In genomic region chr2:26712486-26713465, GRCh38 we compare ENCODE assay signal across 10 cellular contexts. TPM values are rescaled to one million over a fixed set of nuclear protein-coding genes. Genes with fewer than 3 reads are reported as not detected.
DNase-seq lines count a peak whose midpoint lies in the region; ATAC-seq and TF ChIP-seq lines count a peak whose summit lies in the region.
"Had no signal": no experiment of that assay in that cellular context is flagged by ENCODE, and none has a peak within 500 bp of the region (broad histone marks: within the 10 kb centered on the region; RNA-seq: fewer than 3 reads in every experiment).

No MANE protein-coding gene starts in this region.

- ATAC-seq in Panc1 (no peak; the same call in 1 of the 2 replicates), GM18870 (IDR thresholded peaks at IDR 0.05; ENCODE audit: unreplicated experiment) (no peak)

- WGBS in mesendoderm (ENCODE audit: extremely low coverage, insufficient coverage, low lambda C conversion rate) = no CpG with 5 or more reads among the region's 11 CpGs

- no peak overlapping the region for H3K4me2 ChIP-seq in mesendoderm (ENCODE audit: low read length)

- H3K4me1 ChIP-seq in Panc1 (ENCODE audit: control insufficient read depth, insufficient read depth, low read length) = peaks cover 35% of the 10 kb centered on the region
- peaks cover 0 to 64% of the 10 kb centered on the region in 2 donors for H3K4me1 ChIP-seq in right atrium auricular region
- no peaks in the 10 kb centered on the region for H3K4me1 ChIP-seq in mesendoderm (ENCODE audit: control insufficient read depth, low read depth, low read length)
- H3K4me1 ChIP-seq: tibial nerve had no signal

- BruUV-seq in Panc1 (replicated peaks; lab: Mats Ljungman, UMichigan) = no TSS peak

- H4K5ac ChIP-seq in mesendoderm (ENCODE audit: low read length) = no peak overlapping the region

- no peak overlapping the region for H2BK15ac ChIP-seq in mesendoderm (replicated peaks; ENCODE audit: low read depth)

- no peaks in the 10 kb centered on the region for H3K27me3 ChIP-seq in Panc1 (ENCODE audit: control insufficient read depth, insufficient read depth, low read length)
- H3K27me3 ChIP-seq in right atrium auricular region = no peaks in the 10 kb centered on the region
- H3K27me3 ChIP-seq in mesendoderm (ENCODE audit: insufficient read depth, low read length, poor library complexity) = no peaks in the 10 kb centered on the region
- H3K27me3 ChIP-seq: tibial nerve had no signal

- TF ChIP-seq CTCF in Panc1 (IDR thresholded peaks at IDR 0.05) = no peak
- TF ChIP-seq CTCF in right atrium auricular region (IDR thresholded peaks at IDR 0.05) = no peak

- no peak overlapping the region for H3K9ac ChIP-seq in mesendoderm (ENCODE audit: low read length)

- no peak overlapping the region for H3K23ac ChIP-seq in mesendoderm (ENCODE audit: low read length)

- no peak overlapping the region for H3K18ac ChIP-seq in mesendoderm (ENCODE audit: low read length)

- H3K79me1 ChIP-seq in mesendoderm (ENCODE audit: low read length) = no peaks in the 10 kb centered on the region

- H3K56ac ChIP-seq in mesendoderm (ENCODE audit: low read length) = no peak overlapping the region

- H4K8ac ChIP-seq in mesendoderm (ENCODE audit: low read depth, low read length) = no peak overlapping the region

- POLR2A ChIA-PET in Panc1 (lab: Charles Lee) = no interaction called here

- CTCF ChIA-PET in Panc1 (lab: Charles Lee) = no interaction called here

- DNase-seq in NCI-H187 (lab: John Stamatoyannopoulos, UW) = peak; percentile 25 to 62
- no peak for DNase-seq in NCI-H187 treated with DMSO at 0.1 percent for 48 hours (lab: John Stamatoyannopoulos, UW)
- no peak for DNase-seq in Panc1 (ENCODE audit: low read depth, low spot score)
- DNase-seq in right atrium auricular region (ENCODE audit: low spot score) = no peak
- DNase-seq in mesendoderm = no peak
- no peak for DNase-seq in activated naive CD4-positive, alpha-beta T cell (lab: John Stamatoyannopoulos, UW)
- DNase-seq: stimulated activated CD4-positive, alpha-beta T cell treated with anti-CD3 and anti-CD28 coated beads, Interleukin-2, amount 100 ng/mL, for 48 hours had no signal

- intact Hi-C loops in Panc1 (cut with micrococcal nuclease; ENCODE audit: unreplicated experiment) = no loop called here

- H2BK120ac ChIP-seq in mesendoderm (ENCODE audit: low read depth, low read length) = no peak overlapping the region

- H3K4ac ChIP-seq in mesendoderm (ENCODE audit: low read depth, low read length) = no peak overlapping the region

- no peaks in the 10 kb centered on the region for H3K36me3 ChIP-seq in Panc1 (ENCODE audit: control insufficient read depth, insufficient read depth, low read length)
- H3K36me3 ChIP-seq in right atrium auricular region = no peaks in the 10 kb centered on the region
- no peaks in the 10 kb centered on the region for H3K36me3 ChIP-seq in mesendoderm (ENCODE audit: control insufficient read depth, insufficient read depth, low read length)
- H3K36me3 ChIP-seq: tibial nerve had no signal

- peak overlapping the region; percentile 77 for H3K27ac ChIP-seq in Panc1 (ENCODE audit: low read length)
- H3K27ac ChIP-seq in right atrium auricular region = peak overlapping the region; percentile 81 to 86
- H3K27ac ChIP-seq in temporal lobe (ENCODE audit: low read depth, low read length) = peak overlapping the region; percentile 61
- H3K27ac ChIP-seq in mesendoderm (ENCODE audit: low read depth, low read length) = no peak overlapping the region
- H3K27ac ChIP-seq: tibial nerve had no signal

- H3K4me3 ChIP-seq in Panc1 (ENCODE audit: low read depth in 2 of 2, low read length in 2 of 2) = no peak overlapping the region
- H3K4me3 ChIP-seq in right atrium auricular region = no peak overlapping the region
- H3K4me3 ChIP-seq in mesendoderm (ENCODE audit: low read length) = no peak overlapping the region
- H3K4me3 ChIP-seq: tibial nerve had no signal

- no peaks in the 10 kb centered on the region for H3K9me3 ChIP-seq in Panc1 (ENCODE audit: control insufficient read depth, insufficient read depth, low read depth, low read length)
- H3K9me3 ChIP-seq in right atrium auricular region = no peaks in the 10 kb centered on the region
- H3K9me3 ChIP-seq: tibial nerve had no signal

- in situ Hi-C loops in Panc1 (cut with HindIII; ENCODE audit: low pct_unique_long_range_greater_than_20kb, low sequenced_read_pairs) = no loop called here

- H2BK5ac ChIP-seq in mesendoderm (ENCODE audit: low read length) = no peak overlapping the region

- H3K79me2 ChIP-seq in mesendoderm (ENCODE audit: control insufficient read depth, insufficient read depth, low read length) = no peaks in the 10 kb centered on the region

- H2AK5ac ChIP-seq in mesendoderm (ENCODE audit: low read length) = no peak overlapping the region

RNA-seq across cellular contexts. Expression of gene KCNK3, which starts 20.3 kb away (rescaled TPM):
- total RNA-seq in Panc1 (2021; ENCODE audit: unreplicated experiment) (32.8 TPM), right atrium auricular region (10 to 100 TPM; 47.5 to 50.0 TPM), temporal lobe (4.2 TPM)
- 44.4 TPM for polyA plus RNA-seq in Panc1 (2012; ENCODE audit: insufficient read length)
- polyA plus RNA-seq in mesendoderm (2013, experiment 1 of 2) = 0.51 TPM
- polyA plus RNA-seq in mesendoderm (2013, experiment 2 of 2) = 0.38 TPM

RNA-seq across cellular contexts. Expression of gene SLC35F6, which starts 51.3 kb away (rescaled TPM):
- 67.3 TPM for total RNA-seq in Panc1 (2021; ENCODE audit: unreplicated experiment)
- polyA plus RNA-seq in Panc1 (2012; ENCODE audit: insufficient read length) = 49.4 TPM
- 10 to 100 TPM; 34.2 to 55.7 TPM for total RNA-seq in right atrium auricular region
- 11.1 TPM for total RNA-seq in temporal lobe
- 11.1 TPM for polyA plus RNA-seq in mesendoderm (2013, experiment 1 of 2)
- polyA plus RNA-seq in mesendoderm (2013, experiment 2 of 2) = 10.8 TPM

Comparison
In these comparisons a context has a peak if more than half of its experiments do, and no peak if none do; other contexts are left out.
1. DNase-seq: peak in NCI-H187 (2 of 2); none in NCI-H187 treated with DMSO at 0.1 percent for 48 hours (single experiment), Panc1 (single experiment), right atrium auricular region (single experiment), mesendoderm (single experiment) and activated naive CD4-positive, alpha-beta T cell (0 of 4).